ENCODE assay signal across 20 cellular contexts in the genomic region with DNA sequence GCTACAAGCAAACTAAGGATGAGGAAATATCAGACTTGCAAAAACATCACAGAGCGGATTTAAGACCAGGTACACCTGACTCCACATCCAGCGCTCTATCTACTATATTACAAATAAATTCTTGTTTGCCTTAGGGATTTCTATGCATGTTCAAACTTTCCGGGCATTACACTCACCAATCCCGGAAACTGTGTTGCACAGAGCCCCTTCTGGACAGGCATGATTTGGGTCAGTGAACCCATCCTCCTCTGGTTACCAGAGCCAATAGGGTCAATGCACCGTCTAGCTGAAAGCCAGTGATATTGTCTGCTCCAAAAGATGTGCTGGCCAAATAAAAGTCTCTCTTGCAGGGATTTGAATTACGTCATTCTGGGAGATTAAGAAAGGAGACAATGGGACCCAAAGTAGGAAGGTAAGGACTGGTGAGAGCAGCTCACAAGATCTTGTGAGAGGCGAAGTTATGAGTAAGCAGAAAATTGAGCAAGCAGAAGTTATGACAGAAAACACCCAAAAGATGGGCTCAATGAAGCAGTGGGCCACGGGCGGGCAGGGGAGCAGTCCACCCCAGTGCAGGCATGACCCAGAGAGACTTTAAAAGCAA.
DNase-seq lines count a peak whose midpoint lies in the region; ATAC-seq and TF ChIP-seq lines count a peak whose summit lies in the region.
"Had no signal": no experiment of that assay in that cellular context is flagged by ENCODE, and none has a peak within 500 bp of the region (broad histone marks: within the 10 kb centered on the region; RNA-seq: fewer than 3 reads in every experiment).

No MANE protein-coding gene starts in this region.

- H3K27ac ChIP-seq in neural progenitor cell (no peak overlapping the region), SK-N-SH (ENCODE audit: low read depth in 2 of 2, low read length in 1 of 2) (peak overlapping the region in 1 of 2 experiments; percentile 94; a peak in 2 of 4 replicates)

- no peaks in the 10 kb centered on the region for H3K9me3 ChIP-seq in neural progenitor cell (ENCODE audit: low read depth)
- H3K9me3 ChIP-seq in SK-N-SH: no peaks in the 10 kb centered on the region
- H3K9me3 ChIP-seq: SJSA1 had no signal

- H3K27me3 ChIP-seq in neural progenitor cell: no peaks in the 10 kb centered on the region
- no peaks in the 10 kb centered on the region for H3K27me3 ChIP-seq in SK-N-SH (ENCODE audit: insufficient read depth)
- H3K27me3 ChIP-seq: MG63, SJSA1 had no signal

- H3K9ac ChIP-seq in neural progenitor cell: no peak overlapping the region
- no peak overlapping the region for H3K9ac ChIP-seq in SK-N-SH

- no peak for TF ChIP-seq RAD21 in SK-N-SH (IDR thresholded peaks at IDR 0.05; ENCODE audit: low read length)

- no peaks in the 10 kb centered on the region for H3K9me2 ChIP-seq in SK-N-SH

- no peak for TF ChIP-seq EP300 in SK-N-SH (IDR thresholded peaks at IDR 0.05; ENCODE audit: borderline replicate concordance in 1 of 2, low read depth in 1 of 2, low read length in 1 of 2)

- in situ Hi-C loops in Caki2 (cut with HindIII; ENCODE audit: low pct_unique_long_range_greater_than_20kb, low sequenced_read_pairs): no loop called here

- DNase-seq in Caki2 (ENCODE audit: low read depth): peak; percentile 50
- peak; percentile 62 for DNase-seq in MV-4-11 (lab: John Stamatoyannopoulos, UW)
- no peak for DNase-seq in neural progenitor cell (ENCODE audit: low spot score)
- no peak for DNase-seq in activated CD4-positive, alpha-beta T cell treated with anti-CD3 and anti-CD28 coated beads for 1 hour
- DNase-seq in GM10248 (ENCODE audit: extremely low spot score): no peak
- no peak for DNase-seq in SK-N-SH
- DNase-seq: ACHN; activated CD4-positive, alpha-beta T cell treated with anti-CD3 and anti-CD28 coated beads for 36 hours; activated CD8-positive, alpha-beta memory T cell treated with anti-CD3 and anti-CD28 coated beads, Interleukin-2, amount 10 ng/mL, durations not matched to agents 7 days and 5 days; CD8-positive, alpha-beta memory T cell; DND-41; left ventricle myocardium superior; MG63; naive thymus-derived CD4-positive, alpha-beta T cell; NCI-H2029 treated with DMSO at 0.1 percent for 48 hours; NCI-H510A; stimulated activated naive CD4-positive, alpha-beta T cell had no signal

- H2AFZ ChIP-seq in neural progenitor cell (replicated peaks) (peak overlapping the region; percentile 44), SK-N-SH (ENCODE audit: low read depth) (no peak overlapping the region)

- peaks cover 20% of the 10 kb centered on the region for H3K4me1 Mint-ChIP-seq in neural progenitor cell

- H3K36me3 ChIP-seq in neural progenitor cell: no peaks in the 10 kb centered on the region
- H3K36me3 ChIP-seq in SK-N-SH (replicated peaks in 1 of 2; ENCODE audit: control insufficient read depth in 1 of 2, insufficient read depth in 2 of 2, low read length in 1 of 2): no peaks in the 10 kb centered on the region
- H3K36me3 ChIP-seq: MG63, SJSA1 had no signal

- H3K4me3 ChIP-seq in neural progenitor cell: no peak overlapping the region
- no peak overlapping the region for H3K4me3 ChIP-seq in SK-N-SH (ENCODE audit: low read depth in 2 of 2, low read length in 1 of 2)
- H3K4me3 ChIP-seq: MG63, SJSA1 had no signal

- TF ChIP-seq CTCF in neural progenitor cell (IDR thresholded peaks at IDR 0.05) (no peak), GM10248 (IDR thresholded peaks at IDR 0.05; ENCODE audit: control extremely low read depth, extremely low read depth, low read depth, missing control alignments) (no peak), SK-N-SH (IDR thresholded peaks at IDR 0.05) (no peak)

- H3K4me2 ChIP-seq in neural progenitor cell (no peak overlapping the region), SK-N-SH (no peak overlapping the region)

- H4K20me1 ChIP-seq in neural progenitor cell (ENCODE audit: low read depth): no peaks in the 10 kb centered on the region
- no peaks in the 10 kb centered on the region for H4K20me1 ChIP-seq in SK-N-SH (ENCODE audit: insufficient read depth)

- H3K36me3 Mint-ChIP-seq in neural progenitor cell: no peaks in the 10 kb centered on the region
- H3K36me3 Mint-ChIP-seq: activated CD8-positive, alpha-beta memory T cell treated with anti-CD3 and anti-CD28 coated beads, Interleukin-2, amount 10 ng/mL, durations not matched to agents 7 days and 5 days; CD8-positive, alpha-beta memory T cell; naive thymus-derived CD4-positive, alpha-beta T cell had no signal

- peaks cover 2% of the 10 kb centered on the region for H3K27me3 Mint-ChIP-seq in neural progenitor cell (ENCODE audit: insufficient read depth, low read depth)

- H3K9me3 Mint-ChIP-seq in neural progenitor cell: no peaks in the 10 kb centered on the region
- H3K9me3 Mint-ChIP-seq: CD8-positive, alpha-beta memory T cell had no signal

- CTCF ChIA-PET in GM10248 (lab: Yijun Ruan, JAX): interaction anchor here (0.6 to 3.0 kb wide), 10 partner anchors 11 to 430 kb away, joined by 3 to 14 read pairs (median 6); no protein-coding TSS in a partner anchor
- CTCF ChIA-PET in SK-N-SH (lab: Yijun Ruan, JAX): interaction anchor here (1.6 kb wide), 1 partner anchor 14 kb away, joined by 6 read pairs; no protein-coding TSS in a partner anchor

- H3F3A ChIP-seq in neural progenitor cell (ENCODE audit: low read depth) (no peaks in the 10 kb centered on the region), SK-N-SH (replicated peaks; ENCODE audit: insufficient read depth) (no peaks in the 10 kb centered on the region)

- H3K4me1 ChIP-seq in neural progenitor cell (peaks cover 16% of the 10 kb centered on the region), SK-N-SH (ENCODE audit: control insufficient read depth in 1 of 2, insufficient read depth in 2 of 2, low read depth in 1 of 2, low read length in 1 of 2) (peaks cover 3 to 16% of the 10 kb centered on the region in 2 experiments; a peak in 3 of 4 replicates)

- H3K27ac Mint-ChIP-seq in neural progenitor cell: no peak overlapping the region
- H3K27ac Mint-ChIP-seq: activated CD8-positive, alpha-beta memory T cell treated with anti-CD3 and anti-CD28 coated beads, Interleukin-2, amount 10 ng/mL, durations not matched to agents 7 days and 5 days; CD8-positive, alpha-beta memory T cell; naive thymus-derived CD4-positive, alpha-beta T cell had no signal

- ATAC-seq in esophagus mucosa: peak; percentile 68
- no peak for ATAC-seq in HG03469 (IDR thresholded peaks at IDR 0.05; ENCODE audit: unreplicated experiment)
- ATAC-seq: activated CD8-positive, alpha-beta memory T cell treated with anti-CD3 and anti-CD28 coated beads, Interleukin-2, amount 10 ng/mL, durations not matched to agents 7 days and 5 days; left ventricle myocardium superior; naive thymus-derived CD4-positive, alpha-beta T cell had no signal

- POLR2A ChIA-PET in GM10248 (lab: Yijun Ruan, JAX): no interaction called here
- POLR2A ChIA-PET in SK-N-SH (lab: Yijun Ruan, JAX): no interaction called here

- H3K4me3 Mint-ChIP-seq in neural progenitor cell: no peak overlapping the region
- H3K4me3 Mint-ChIP-seq: activated CD4-positive, alpha-beta T cell treated with anti-CD3 and anti-CD28 coated beads for 36 hours; activated CD8-positive, alpha-beta memory T cell treated with anti-CD3 and anti-CD28 coated beads, Interleukin-2, amount 10 ng/mL, durations not matched to agents 7 days and 5 days; CD8-positive, alpha-beta memory T cell; naive thymus-derived CD4-positive, alpha-beta T cell had no signal

- no peaks in the 10 kb centered on the region for H3K79me2 ChIP-seq in neural progenitor cell (ENCODE audit: low read depth)
- no peaks in the 10 kb centered on the region for H3K79me2 ChIP-seq in SK-N-SH (ENCODE audit: insufficient read depth)

- WGBS in SK-N-SH (ENCODE audit: low lambda C conversion rate): 75% methylated on average over 9 of the region's 9 CpGs

TF ChIP-seq in SK-N-SH, 30 proteins besides CTCF, POLR2A, EP300 and RAD21:
- TF ChIP-seq TEAD4 (IDR thresholded peaks at IDR 0.05; ENCODE audit: borderline replicate concordance, insufficient read depth) (no peak), FOSL2 (IDR thresholded peaks at IDR 0.05; ENCODE audit: borderline replicate concordance, low read depth) (no peak), ELF1 (IDR thresholded peaks at IDR 0.05) (no peak), SMC3 (IDR thresholded peaks at IDR 0.05; ENCODE audit: low read depth, low read length) (no peak), TAF1 (IDR thresholded peaks at IDR 0.05; ENCODE audit: borderline replicate concordance, low read depth, low read length) (no peak), TCF12 (IDR thresholded peaks at IDR 0.05) (no peak), MEF2A (IDR thresholded peaks at IDR 0.05; ENCODE audit: borderline replicate concordance, low read depth) (no peak), EZH2phosphoT487 (IDR thresholded peaks at IDR 0.05; ENCODE audit: borderline replicate concordance, low read depth) (no peak), RCOR1 (IDR thresholded peaks at IDR 0.05; ENCODE audit: low read length) (no peak), NRF1 (IDR thresholded peaks at IDR 0.05; ENCODE audit: low read depth, low read length) (no peak), CHD2 (IDR thresholded peaks at IDR 0.05; ENCODE audit: low read length, partially characterized antibody) (no peak), SIN3A (IDR thresholded peaks at IDR 0.05; ENCODE audit: borderline replicate concordance, low read depth, low read length) (no peak), GATA2 (CRISPR knock-in tag; IDR thresholded peaks at IDR 0.05) (no peak), POLR2AphosphoS5 (IDR thresholded peaks at IDR 0.05; ENCODE audit: low read depth, low read length) (no peak), NFIC (IDR thresholded peaks at IDR 0.05; ENCODE audit: borderline replicate concordance) (no peak)
- TF ChIP-seq, protein P1, sequence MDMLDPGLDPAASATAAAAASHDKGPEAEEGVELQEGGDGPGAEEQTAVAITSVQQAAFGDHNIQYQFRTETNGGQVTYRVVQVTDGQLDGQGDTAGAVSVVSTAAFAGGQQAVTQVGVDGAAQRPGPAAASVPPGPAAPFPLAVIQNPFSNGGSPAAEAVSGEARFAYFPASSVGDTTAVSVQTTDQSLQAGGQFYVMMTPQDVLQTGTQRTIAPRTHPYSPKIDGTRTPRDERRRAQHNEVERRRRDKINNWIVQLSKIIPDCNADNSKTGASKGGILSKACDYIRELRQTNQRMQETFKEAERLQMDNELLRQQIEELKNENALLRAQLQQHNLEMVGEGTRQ (IDR thresholded peaks at IDR 0.05; ENCODE audit: borderline replicate concordance, low read depth, low read length): no peak
- TF ChIP-seq, protein P2, sequence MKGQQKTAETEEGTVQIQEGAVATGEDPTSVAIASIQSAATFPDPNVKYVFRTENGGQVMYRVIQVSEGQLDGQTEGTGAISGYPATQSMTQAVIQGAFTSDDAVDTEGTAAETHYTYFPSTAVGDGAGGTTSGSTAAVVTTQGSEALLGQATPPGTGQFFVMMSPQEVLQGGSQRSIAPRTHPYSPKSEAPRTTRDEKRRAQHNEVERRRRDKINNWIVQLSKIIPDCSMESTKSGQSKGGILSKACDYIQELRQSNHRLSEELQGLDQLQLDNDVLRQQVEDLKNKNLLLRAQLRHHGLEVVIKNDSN (IDR thresholded peaks at IDR 0.05; ENCODE audit: borderline replicate concordance, low read depth): no peak
TF ChIP-seq in SK-N-SH: peak in this region for 0.

Comparison
In these comparisons a context has a peak if more than half of its experiments do, and no peak if none do; other contexts are left out.
1. DNase-seq: peak in Caki2 (single experiment) and MV-4-11 (single experiment); none in neural progenitor cell (single experiment), activated CD4-positive, alpha-beta T cell treated with anti-CD3 and anti-CD28 coated beads for 1 hour (single experiment), GM10248 (single experiment) and SK-N-SH (single experiment).